Comparison of ENCODE assay signal across 1 cellular context in the genomic region with DNA sequence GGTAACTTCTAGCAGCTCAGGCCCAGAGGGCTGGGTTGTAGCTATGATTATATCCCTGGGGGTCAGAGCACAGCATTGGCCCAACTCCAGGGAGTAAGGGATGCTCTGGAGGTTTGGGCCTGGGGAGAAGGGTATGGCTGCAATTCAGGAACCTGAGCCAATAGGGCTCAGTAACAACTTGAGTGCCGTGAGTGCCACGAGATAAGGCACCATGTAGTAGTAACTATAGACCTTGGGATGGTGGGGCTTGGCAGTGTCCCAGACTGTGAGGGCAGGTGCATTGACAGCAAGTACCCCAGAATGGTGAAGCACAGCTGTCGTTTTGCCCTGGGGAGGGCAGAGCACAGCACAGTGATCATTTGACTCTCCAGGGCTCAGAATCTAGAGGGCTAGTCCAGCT.
TF ChIP-seq lines count a peak whose summit lies in the region.

No MANE protein-coding gene starts in this region.

TF ChIP-seq in K562, 482 proteins besides CTCF, POLR2A, EP300 and RAD21:
- TF ChIP-seq ZNF717 (CRISPR knock-in tag; IDR thresholded peaks at IDR 0.05) (no peak), KAT2B (IDR thresholded peaks at IDR 0.05; ENCODE audit: low read depth, low read length) (no peak)
TF ChIP-seq in K562: peak in this region for 0.
